ENCODE assay signal across 24 cellular contexts in genomic region chr3:16380421-16380820, GRCh38.
DNase-seq lines count a peak whose midpoint lies in the region; ATAC-seq, FAIRE-seq and TF ChIP-seq lines count a peak whose summit lies in the region.
"Had no signal": no experiment of that assay in that cellular context is flagged by ENCODE, and none has a peak within 500 bp of the region (broad histone marks: within the 10 kb centered on the region; RNA-seq: fewer than 3 reads in every experiment).

No MANE protein-coding gene starts in this region.

- peaks cover 87% of the 10 kb centered on the region for H3K4me1 Mint-ChIP-seq in activated CD4-positive, alpha-beta T cell treated with anti-CD3 and anti-CD28 coated beads for 36 hours
- H3K4me1 Mint-ChIP-seq in activated T-helper 1 cell treated with anti-CD3 and anti-CD28 coated beads, Interleukin-12 subunit alpha, Interleukin-12 subunit beta, Interleukin-2, Interleukin-4 antibody, amounts not matched to agents 30 ng/mL and 10 ng/mL and 1 ng/mL, durations not matched to agents 14 hours and 24 hours and 36 hours (ENCODE audit: low read depth) = peaks cover 88% of the 10 kb centered on the region
- H3K4me1 Mint-ChIP-seq in natural killer cell treated with Interleukin-12 subunit alpha and Interleukin-12 subunit beta and Interleukin-15 and Interleukin-18, amount 100 ng/mL, for 72 hours (ENCODE audit: low read depth in 2 of 2) = peaks cover 71 to 80% of the 10 kb centered on the region in 2 donors

- H3K4me3 Mint-ChIP-seq in activated CD4-positive, alpha-beta T cell treated with anti-CD3 and anti-CD28 coated beads for 36 hours = no peak overlapping the region
- no peak overlapping the region for H3K4me3 Mint-ChIP-seq in activated T-helper 1 cell treated with anti-CD3 and anti-CD28 coated beads, Interleukin-12 subunit alpha, Interleukin-12 subunit beta, Interleukin-2, Interleukin-4 antibody, amounts not matched to agents 30 ng/mL and 10 ng/mL and 1 ng/mL, durations not matched to agents 14 hours and 24 hours and 36 hours
- H3K4me3 Mint-ChIP-seq in natural killer cell treated with Interleukin-12 subunit alpha and Interleukin-12 subunit beta and Interleukin-15 and Interleukin-18, amount 100 ng/mL, for 72 hours = peak overlapping the region; percentile 47
- H3K4me3 Mint-ChIP-seq: activated naive CD8-positive, alpha-beta T cell treated with anti-CD3 and anti-CD28 coated beads, Interleukin-2, amount 10 ng/mL, durations not matched to agents 7 days and 5 days; neural progenitor cell had no signal

- intact Hi-C loops in activated CD4-positive, alpha-beta T cell treated with anti-CD3 and anti-CD28 coated beads for 36 hours (cut with DNase I, micrococcal nuclease) = no loop called here
- intact Hi-C loops in activated T-helper 1 cell treated with anti-CD3 and anti-CD28 coated beads, Interleukin-12 subunit alpha, Interleukin-12 subunit beta, Interleukin-2, Interleukin-4 antibody, amounts not matched to agents 30 ng/mL and 10 ng/mL and 1 ng/mL, durations not matched to agents 14 hours and 24 hours and 36 hours (cut with micrococcal nuclease) = no loop called here
- intact Hi-C loops in heart right ventricle (cut with DNase I) = no loop called here

- no peak for DNase-seq in activated CD4-positive, alpha-beta T cell treated with anti-CD3 and anti-CD28 coated beads for 36 hours
- DNase-seq in activated CD4-positive, alpha-beta T cell treated with anti-CD3 and anti-CD28 coated beads for 1 hour = no peak
- DNase-seq in GM12892 (ENCODE audit: insufficient read length) (no peak), heart right ventricle (no peak)
- DNase-seq in activated T-helper 1 cell treated with anti-CD3 and anti-CD28 coated beads, Interleukin-12 subunit alpha, Interleukin-12 subunit beta, Interleukin-2, Interleukin-4 antibody, amounts not matched to agents 30 ng/mL and 10 ng/mL and 1 ng/mL, durations not matched to agents 14 hours and 24 hours and 36 hours (ENCODE audit: low spot score) = no peak
- no peak for DNase-seq in natural killer cell treated with Interleukin-12 subunit alpha and Interleukin-12 subunit beta and Interleukin-15 and Interleukin-18, amount 100 ng/mL, for 72 hours (ENCODE audit: low spot score)
- DNase-seq: activated CD4-positive, alpha-beta T cell treated with anti-CD3 and anti-CD28 coated beads, Interleukin-2, amount 50 U/mL, for 4 hours; activated naive CD8-positive, alpha-beta T cell treated with anti-CD3 and anti-CD28 coated beads, Interleukin-2, amount 10 ng/mL, durations not matched to agents 7 days and 5 days; Caco-2; cerebellar nuclear complex; DMS79; HCEC 1CT; Kasumi-1; kidney; MV-4-11; NCI-H524; NK-92 treated with Interleukin-12 subunit alpha and Interleukin-12 subunit beta, amount 100 ng/mL, for 24 hours; Peyer's patch; right lobe of liver; SIG-M5; trophoblast cell had no signal

- H3K27ac ChIP-seq in heart right ventricle = no peak overlapping the region
- H3K27ac ChIP-seq: neural progenitor cell, Peyer's patch, right lobe of liver had no signal

- H3K27me3 ChIP-seq in heart right ventricle = no peaks in the 10 kb centered on the region
- H3K27me3 ChIP-seq: neural progenitor cell, Peyer's patch, right lobe of liver had no signal

- no peak for ATAC-seq in activated CD4-positive, alpha-beta T cell treated with anti-CD3 and anti-CD28 coated beads for 36 hours
- no peak for ATAC-seq in natural killer cell treated with Interleukin-12 subunit alpha and Interleukin-12 subunit beta and Interleukin-15 and Interleukin-18, amount 100 ng/mL, for 72 hours
- ATAC-seq in GM18909 (IDR thresholded peaks at IDR 0.05; ENCODE audit: poor library complexity, unreplicated experiment) (no peak), GM21825 (IDR thresholded peaks at IDR 0.05; ENCODE audit: unreplicated experiment) (no peak), heart right ventricle (no peak)
- ATAC-seq: right lobe of liver had no signal

- no peak for TF ChIP-seq CTCF in heart right ventricle (IDR thresholded peaks at IDR 0.05)

- peaks cover 0 to 43% (median 4%) of the 10 kb centered on the region in 9 donors for H3K36me3 ChIP-seq in heart right ventricle
- H3K36me3 ChIP-seq: neural progenitor cell, Peyer's patch had no signal

- no peaks in the 10 kb centered on the region for H3K27me3 Mint-ChIP-seq in activated CD4-positive, alpha-beta T cell treated with anti-CD3 and anti-CD28 coated beads for 36 hours
- no peaks in the 10 kb centered on the region for H3K27me3 Mint-ChIP-seq in activated T-helper 1 cell treated with anti-CD3 and anti-CD28 coated beads, Interleukin-12 subunit alpha, Interleukin-12 subunit beta, Interleukin-2, Interleukin-4 antibody, amounts not matched to agents 30 ng/mL and 10 ng/mL and 1 ng/mL, durations not matched to agents 14 hours and 24 hours and 36 hours (ENCODE audit: insufficient read depth)
- H3K27me3 Mint-ChIP-seq in natural killer cell treated with Interleukin-12 subunit alpha and Interleukin-12 subunit beta and Interleukin-15 and Interleukin-18, amount 100 ng/mL, for 72 hours = no peaks in the 10 kb centered on the region
- H3K27me3 Mint-ChIP-seq: activated naive CD8-positive, alpha-beta T cell treated with anti-CD3 and anti-CD28 coated beads, Interleukin-2, amount 10 ng/mL, durations not matched to agents 7 days and 5 days had no signal

- peaks cover 8% of the 10 kb centered on the region for H3K9me3 Mint-ChIP-seq in activated CD4-positive, alpha-beta T cell treated with anti-CD3 and anti-CD28 coated beads for 36 hours (ENCODE audit: low read depth)
- peaks cover 19% of the 10 kb centered on the region for H3K9me3 Mint-ChIP-seq in activated T-helper 1 cell treated with anti-CD3 and anti-CD28 coated beads, Interleukin-12 subunit alpha, Interleukin-12 subunit beta, Interleukin-2, Interleukin-4 antibody, amounts not matched to agents 30 ng/mL and 10 ng/mL and 1 ng/mL, durations not matched to agents 14 hours and 24 hours and 36 hours
- peaks cover 8% of the 10 kb centered on the region for H3K9me3 Mint-ChIP-seq in natural killer cell treated with Interleukin-12 subunit alpha and Interleukin-12 subunit beta and Interleukin-15 and Interleukin-18, amount 100 ng/mL, for 72 hours

- no peak for TF ChIP-seq POLR2A in GM12892 (IDR thresholded peaks at IDR 0.05; ENCODE audit: low read depth, low read length)

- peaks cover 0 to 4% (median 0%) of the 10 kb centered on the region in 11 donors for H3K9me3 ChIP-seq in heart right ventricle
- H3K9me3 ChIP-seq: Caco-2, Peyer's patch, right lobe of liver had no signal

- peak overlapping the region; percentile 77 for H3K27ac Mint-ChIP-seq in activated CD4-positive, alpha-beta T cell treated with anti-CD3 and anti-CD28 coated beads for 36 hours
- H3K27ac Mint-ChIP-seq in activated T-helper 1 cell treated with anti-CD3 and anti-CD28 coated beads, Interleukin-12 subunit alpha, Interleukin-12 subunit beta, Interleukin-2, Interleukin-4 antibody, amounts not matched to agents 30 ng/mL and 10 ng/mL and 1 ng/mL, durations not matched to agents 14 hours and 24 hours and 36 hours = peak overlapping the region; percentile 84
- H3K27ac Mint-ChIP-seq in natural killer cell treated with Interleukin-12 subunit alpha and Interleukin-12 subunit beta and Interleukin-15 and Interleukin-18, amount 100 ng/mL, for 72 hours = peak overlapping the region; percentile 94 to 96
- H3K27ac Mint-ChIP-seq: activated naive CD8-positive, alpha-beta T cell treated with anti-CD3 and anti-CD28 coated beads, Interleukin-2, amount 10 ng/mL, durations not matched to agents 7 days and 5 days; neural progenitor cell had no signal

- H3K36me3 Mint-ChIP-seq in activated CD4-positive, alpha-beta T cell treated with anti-CD3 and anti-CD28 coated beads for 36 hours (ENCODE audit: low read depth) = peaks cover 75% of the 10 kb centered on the region
- H3K36me3 Mint-ChIP-seq in activated T-helper 1 cell treated with anti-CD3 and anti-CD28 coated beads, Interleukin-12 subunit alpha, Interleukin-12 subunit beta, Interleukin-2, Interleukin-4 antibody, amounts not matched to agents 30 ng/mL and 10 ng/mL and 1 ng/mL, durations not matched to agents 14 hours and 24 hours and 36 hours (ENCODE audit: low read depth) = peaks cover 73% of the 10 kb centered on the region
- peaks cover 55% of the 10 kb centered on the region for H3K36me3 Mint-ChIP-seq in natural killer cell treated with Interleukin-12 subunit alpha and Interleukin-12 subunit beta and Interleukin-15 and Interleukin-18, amount 100 ng/mL, for 72 hours

- POLR2A ChIA-PET in activated CD4-positive, alpha-beta T cell treated with anti-CD3 and anti-CD28 coated beads for 36 hours (lab: Charles Lee) = no interaction called here

- CTCF ChIA-PET in activated CD4-positive, alpha-beta T cell treated with anti-CD3 and anti-CD28 coated beads for 36 hours (lab: Charles Lee) = no interaction called here

- 96 to 100% methylated on average over 1 of the region's 1 CpG for WGBS in heart right ventricle, 2 donors

- H3K4me3 ChIP-seq in heart right ventricle = no peak overlapping the region
- H3K4me3 ChIP-seq: neural progenitor cell, Peyer's patch, right lobe of liver had no signal

- H3K4me1 ChIP-seq in heart right ventricle = peaks cover 17 to 49% (median 32%) of the 10 kb centered on the region in 9 donors
- H3K4me1 ChIP-seq: Caco-2, right lobe of liver had no signal

- FAIRE-seq in GM12892 (lab: Jason Lieb, UNC) = peak; percentile 74
- FAIRE-seq: kidney had no signal
